ENCODE assay signal across 1 cellular context in genomic region chrX:49976682-49977197, GRCh38.
TF ChIP-seq lines count a peak whose summit lies in the region.

No MANE protein-coding gene starts in this region.

TF ChIP-seq in HEK293, 187 proteins besides CTCF, POLR2A, EP300 and RAD21 (continued from another document):
- TF ChIP-seq, protein P1, sequence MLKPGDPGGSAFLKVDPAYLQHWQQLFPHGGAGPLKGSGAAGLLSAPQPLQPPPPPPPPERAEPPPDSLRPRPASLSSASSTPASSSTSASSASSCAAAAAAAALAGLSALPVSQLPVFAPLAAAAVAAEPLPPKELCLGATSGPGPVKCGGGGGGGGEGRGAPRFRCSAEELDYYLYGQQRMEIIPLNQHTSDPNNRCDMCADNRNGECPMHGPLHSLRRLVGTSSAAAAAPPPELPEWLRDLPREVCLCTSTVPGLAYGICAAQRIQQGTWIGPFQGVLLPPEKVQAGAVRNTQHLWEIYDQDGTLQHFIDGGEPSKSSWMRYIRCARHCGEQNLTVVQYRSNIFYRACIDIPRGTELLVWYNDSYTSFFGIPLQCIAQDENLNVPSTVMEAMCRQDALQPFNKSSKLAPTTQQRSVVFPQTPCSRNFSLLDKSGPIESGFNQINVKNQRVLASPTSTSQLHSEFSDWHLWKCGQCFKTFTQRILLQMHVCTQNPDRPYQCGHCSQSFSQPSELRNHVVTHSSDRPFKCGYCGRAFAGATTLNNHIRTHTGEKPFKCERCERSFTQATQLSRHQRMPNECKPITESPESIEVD (tag by site-specific recombination; IDR thresholded peaks at IDR 0.05) = peak; percentile 50
- no peak for TF ChIP-seq REPIN1 (tag by site-specific recombination; IDR thresholded peaks at IDR 0.05; ENCODE audit: low read depth)
- TF ChIP-seq FEZF1 (tag by site-specific recombination; IDR thresholded peaks at IDR 0.05) = peak; percentile 56; the same call in 1 of the 2 replicates
- peak; percentile 70 for TF ChIP-seq PRDM10 (tag by site-specific recombination; IDR thresholded peaks at IDR 0.05)
- TF ChIP-seq ZXDB (tag by site-specific recombination; IDR thresholded peaks at IDR 0.05) = 0 out of 2 replicates have a peak, but pooled peaks have one; percentile 16
- TF ChIP-seq TCF7L2 (IDR thresholded peaks at IDR 0.05; ENCODE audit: borderline replicate concordance, low read depth, low read length) = peak; percentile 86
- TF ChIP-seq, protein P2, sequence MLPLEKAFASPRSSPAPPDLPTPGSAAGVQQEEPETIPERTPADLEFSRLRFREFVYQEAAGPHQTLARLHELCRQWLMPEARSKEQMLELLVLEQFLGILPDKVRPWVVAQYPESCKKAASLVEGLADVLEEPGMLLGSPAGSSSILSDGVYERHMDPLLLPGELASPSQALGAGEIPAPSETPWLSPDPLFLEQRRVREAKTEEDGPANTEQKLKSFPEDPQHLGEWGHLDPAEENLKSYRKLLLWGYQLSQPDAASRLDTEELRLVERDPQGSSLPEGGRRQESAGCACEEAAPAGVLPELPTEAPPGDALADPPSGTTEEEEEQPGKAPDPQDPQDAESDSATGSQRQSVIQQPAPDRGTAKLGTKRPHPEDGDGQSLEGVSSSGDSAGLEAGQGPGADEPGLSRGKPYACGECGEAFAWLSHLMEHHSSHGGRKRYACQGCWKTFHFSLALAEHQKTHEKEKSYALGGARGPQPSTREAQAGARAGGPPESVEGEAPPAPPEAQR (tag by site-specific recombination; IDR thresholded peaks at IDR 0.05) = no peak
